In genomic region chr14:96195441-96196081, GRCh38 we compare ENCODE assay signal across 13 cellular contexts. TPM values are rescaled to one million over a fixed set of nuclear protein-coding genes. Genes with fewer than 3 reads are reported as not detected.
"Had no signal": no experiment of that assay in that cellular context is flagged by ENCODE, and none has a peak within 500 bp of the region (broad histone marks: within the 10 kb centered on the region; RNA-seq: fewer than 3 reads in every experiment).

No MANE protein-coding gene starts in this region.

- H3K4me3 ChIP-seq: esophagus squamous epithelium, skin epidermis had no signal

- H3K27me3 ChIP-seq: esophagus squamous epithelium had no signal

- H3K36me3 ChIP-seq: esophagus squamous epithelium had no signal

- ATAC-seq: left ventricle myocardium superior had no signal

- FAIRE-seq: colon had no signal

- H3K9me3 ChIP-seq: esophagus squamous epithelium had no signal

- DNase-seq: activated CD4-positive, alpha-beta memory T cell treated with anti-CD3 and anti-CD28 coated beads for 36 hours; activated gamma-delta T cell treated with Interleukin-2 at 50 U/mL for 16 hours; activated naive CD8-positive, alpha-beta T cell treated with anti-CD3 and anti-CD28 coated beads, Interleukin-2, amount 10 ng/mL, durations not matched to agents 7 days and 5 days; activated T-cell treated with anti-CD3 and anti-CD28 coated beads, Interleukin-2, amount 50 U/mL, for 48 hours; aorta; esophagus squamous epithelium; foreskin fibroblast; glutamatergic neuron; left ventricle myocardium superior; SW 1271 had no signal

- H3K27ac ChIP-seq: esophagus squamous epithelium, skin epidermis had no signal

RNA-seq across cellular contexts. Expression of gene BDKRB2, which starts 9.1 kb away (rescaled TPM):
- total RNA-seq: activated naive CD8-positive, alpha-beta T cell treated with anti-CD3 and anti-CD28 coated beads, Interleukin-2, amount 10 ng/mL, durations not matched to agents 7 days and 5 days had no signal
- polyA plus RNA-seq: aorta, neural cell had no signal
